ENCODE assay signal across 2 cellular contexts in genomic region chr21:38859852-38860251, GRCh38.
TF ChIP-seq lines count a peak whose summit lies in the region.

No MANE protein-coding gene starts in this region.

TF ChIP-seq in GM23338, 12 proteins besides CTCF, POLR2A, EP300 and RAD21:
- no peak for TF ChIP-seq REST (IDR thresholded peaks at IDR 0.05; ENCODE audit: unreplicated experiment)
- no peak for TF ChIP-seq STAT1 (IDR thresholded peaks at IDR 0.05; ENCODE audit: unreplicated experiment)
- no peak for TF ChIP-seq CREB1 (CRISPR knock-in tag; IDR thresholded peaks at IDR 0.05; ENCODE audit: low read depth)
- TF ChIP-seq ZNF114 (CRISPR knock-in tag; IDR thresholded peaks at IDR 0.05): no peak
- no peak for TF ChIP-seq ETS1 (IDR thresholded peaks at IDR 0.05)
- TF ChIP-seq NANOG (IDR thresholded peaks at IDR 0.05; ENCODE audit: borderline replicate concordance): no peak
- TF ChIP-seq EZH2phosphoT487 (IDR thresholded peaks at IDR 0.05; ENCODE audit: unreplicated experiment): no peak
- no peak for TF ChIP-seq POLR2AphosphoS5 (IDR thresholded peaks at IDR 0.05; ENCODE audit: low read depth)
- TF ChIP-seq EZH2 (IDR thresholded peaks at IDR 0.05; ENCODE audit: low read depth, unreplicated experiment): no peak
- no peak for TF ChIP-seq ZNF331 (CRISPR knock-in tag; IDR thresholded peaks at IDR 0.05; ENCODE audit: low read depth)
- no peak for TF ChIP-seq ZNF462 (CRISPR knock-in tag; IDR thresholded peaks at IDR 0.05)
- no peak for TF ChIP-seq JUNB (IDR thresholded peaks at IDR 0.05; ENCODE audit: unreplicated experiment)

TF ChIP-seq in K562, 482 proteins besides CTCF, POLR2A, EP300 and RAD21:
- TF ChIP-seq FOSL1 (tag; conservative IDR thresholded peaks at IDR 0.05) (peak; percentile 52), ZFP36 (IDR thresholded peaks at IDR 0.05; ENCODE audit: low read depth, low read length, partially characterized antibody) (peak; percentile 94), HBP1 (CRISPR knock-in tag; IDR thresholded peaks at IDR 0.05) (no peak)
